27 cellular contexts compared by ENCODE assay signal in genomic region chr6:8177721-8178120, GRCh38.
DNase-seq lines count a peak whose midpoint lies in the region; ATAC-seq, FAIRE-seq and TF ChIP-seq lines count a peak whose summit lies in the region.
"Had no signal": no experiment of that assay in that cellular context is flagged by ENCODE, and none has a peak within 500 bp of the region (broad histone marks: within the 10 kb centered on the region; RNA-seq: fewer than 3 reads in every experiment).

No MANE protein-coding gene starts in this region.

- TF ChIP-seq RAD21 in HepG2 (CRISPR knock-in tag; IDR thresholded peaks at IDR 0.05): no peak

- CTCF ChIA-PET in HepG2 (lab: Yijun Ruan, JAX; ENCODE audit: low intra/inter-chr PET ratio, low total read pairs): no interaction called here

- no peak overlapping the region for H3K9ac ChIP-seq in HepG2 (ENCODE audit: insufficient read depth, low read depth, low read length)
- H3K9ac ChIP-seq: BLaER1 treated with 17β-estradiol and CSF1 and Interleukin-3, amounts not matched to agents 10 nM and 100 nM had no signal

- no peaks in the 10 kb centered on the region for H3K36me3 ChIP-seq in HepG2 (replicated peaks in 1 of 2; ENCODE audit: control insufficient read depth in 1 of 2, insufficient read depth in 2 of 2, low read length in 2 of 2)
- H3K36me3 ChIP-seq in right lobe of liver: no peaks in the 10 kb centered on the region
- H3K36me3 ChIP-seq in kidney epithelial cell (ENCODE audit: control insufficient read depth, insufficient read depth, low read length): no peaks in the 10 kb centered on the region
- no peaks in the 10 kb centered on the region for H3K36me3 ChIP-seq in testis (ENCODE audit: low read depth, missing control alignments)
- H3K36me3 ChIP-seq: BLaER1 treated with 17β-estradiol and CSF1 and Interleukin-3, amounts not matched to agents 10 nM and 100 nM; gastroesophageal sphincter had no signal

- peaks cover 44% of the 10 kb centered on the region for H3K4me1 Mint-ChIP-seq in type B pancreatic cell (ENCODE audit: unreplicated experiment)
- peaks cover 76% of the 10 kb centered on the region for H3K4me1 Mint-ChIP-seq in nephron progenitor cell
- H3K4me1 Mint-ChIP-seq: memory B cell, natural killer cell had no signal

- POLR2A ChIA-PET in HepG2 (lab: Yijun Ruan, JAX): no interaction called here

- DNase-seq in HepG2 (ENCODE audit: low spot score) (no peak), right lobe of liver (no peak), RPMI7951 (ENCODE audit: low read depth) (peak; percentile 39), kidney epithelial cell (ENCODE audit: low read depth) (peak; percentile 91), type B pancreatic cell (ENCODE audit: extremely low spot score, unreplicated experiment) (no peak), testis (no peak), nephron progenitor cell (no peak)
- DNase-seq: activated CD8-positive, alpha-beta memory T cell treated with anti-CD3 and anti-CD28 coated beads, Interleukin-2, amount 50 U/mL, for 48 hours; effector CD8-positive, alpha-beta T cell; GF-D8; kidney; natural killer cell; NCI-H1417; NCI-H2081 treated with DMSO at 0.1 percent for 48 hours; NK-92 treated with Interleukin-12 subunit alpha and Interleukin-12 subunit beta, amount 100 ng/mL, for 24 hours; stimulated activated CD4-positive, alpha-beta T cell treated with anti-CD3 and anti-CD28 coated beads, Interleukin-1b, Interleukin-23, amount 100 ng/mL, for 48 hours; substantia nigra had no signal

- H3K79me2 ChIP-seq in HepG2 (ENCODE audit: insufficient read depth, low read length): no peaks in the 10 kb centered on the region

- BruUV-seq in HepG2 (replicated peaks; lab: Mats Ljungman, UMichigan): no TSS peak

- in situ Hi-C loops in HepG2 (cut with HindIII; ENCODE audit: extremely low pct_ligation_motif_present, low pct_unique_long_range_greater_than_20kb): no loop called here

- H3K27me3 ChIP-seq in HepG2 (ENCODE audit: control insufficient read depth in 1 of 2, insufficient read depth in 2 of 2, low read length in 2 of 2): 0 out of 5 replicates have a peak, but pooled peaks cover 0 to 6% of the 10 kb centered on the region in 2 experiments
- H3K27me3 ChIP-seq in right lobe of liver: no peaks in the 10 kb centered on the region
- H3K27me3 ChIP-seq in kidney epithelial cell (ENCODE audit: control insufficient read depth, insufficient read depth, low read length): no peaks in the 10 kb centered on the region
- no peaks in the 10 kb centered on the region for H3K27me3 ChIP-seq in testis
- H3K27me3 ChIP-seq: BLaER1 treated with 17β-estradiol and CSF1 and Interleukin-3, amounts not matched to agents 10 nM and 100 nM had no signal

- TF ChIP-seq EP300 in HepG2 (IDR thresholded peaks at IDR 0.05; ENCODE audit: low read depth in 2 of 2, low read length in 2 of 2) (no peak), HepG2 (CRISPR knock-in tag; IDR thresholded peaks at IDR 0.05; ENCODE audit: borderline replicate concordance) (no peak)

- no peak overlapping the region for H2AFZ ChIP-seq in HepG2 (ENCODE audit: low read length)

- H3K27me3 Mint-ChIP-seq in type B pancreatic cell (peaks cover 13% of the 10 kb centered on the region), nephron progenitor cell (ENCODE audit: low read depth, poor library complexity) (no peaks in the 10 kb centered on the region)

- no peaks in the 10 kb centered on the region for H4K20me1 ChIP-seq in HepG2 (ENCODE audit: insufficient read depth, low read length)
- H4K20me1 ChIP-seq: BLaER1 treated with 17β-estradiol and CSF1 and Interleukin-3, amounts not matched to agents 10 nM and 100 nM had no signal

- peaks cover 14% of the 10 kb centered on the region for H3K9me3 Mint-ChIP-seq in type B pancreatic cell
- H3K9me3 Mint-ChIP-seq in nephron progenitor cell: peaks cover 7% of the 10 kb centered on the region
- H3K9me3 Mint-ChIP-seq: activated T-helper 2 cell treated with anti-CD3 and anti-CD28 coated beads, Interferon-gamma antibody, Interleukin-2, Interleukin-4, amounts not matched to agents 10 μg/mL and 5 μg/mL and 100 μg/mL, durations not matched to agents 14 hours and 24 hours and 36 hours; T-helper 1 cell treated with Interleukin-12 subunit alpha and Interleukin-12 subunit beta and Interleukin-4 antibody, amounts not matched to agents 30 μg/mL and 1 μg/mL, for 36 hours had no signal

- FAIRE-seq in HepG2 (lab: Jason Lieb, UNC): no peak
- FAIRE-seq: HTR-8/SVneo, kidney, urothelium cell line had no signal

- H3K36me3 Mint-ChIP-seq in type B pancreatic cell (peaks cover 13% of the 10 kb centered on the region), nephron progenitor cell (ENCODE audit: low read depth) (no peaks in the 10 kb centered on the region)
- H3K36me3 Mint-ChIP-seq: activated naive CD8-positive, alpha-beta T cell; memory B cell; natural killer cell had no signal

- TF ChIP-seq POLR2A in HepG2 (IDR thresholded peaks at IDR 0.05; ENCODE audit: insufficient read depth in 1 of 2, low read depth in 2 of 2, low read length in 2 of 2) (no peak), right lobe of liver (IDR thresholded peaks at IDR 0.05) (no peak), testis (IDR thresholded peaks at IDR 0.05) (no peak)

- H3K27ac ChIP-seq in HepG2 (ENCODE audit: extremely low read length, insufficient read depth, low read length) (no peak overlapping the region), right lobe of liver (no peak overlapping the region), testis (no peak overlapping the region)
- H3K27ac ChIP-seq: BLaER1 treated with 17β-estradiol and CSF1 and Interleukin-3, amounts not matched to agents 10 nM and 100 nM; gastroesophageal sphincter; VCaP had no signal

- H3K27ac Mint-ChIP-seq in type B pancreatic cell (peak overlapping the region; percentile 22), nephron progenitor cell (no peak overlapping the region)
- H3K27ac Mint-ChIP-seq: activated naive CD8-positive, alpha-beta T cell; activated T-helper 2 cell treated with anti-CD3 and anti-CD28 coated beads, Interferon-gamma antibody, Interleukin-2, Interleukin-4, amounts not matched to agents 10 μg/mL and 5 μg/mL and 100 μg/mL, durations not matched to agents 14 hours and 24 hours and 36 hours; memory B cell; natural killer cell; T-helper 1 cell treated with Interleukin-12 subunit alpha and Interleukin-12 subunit beta and Interleukin-4 antibody, amounts not matched to agents 30 μg/mL and 1 μg/mL, for 36 hours had no signal

- no peaks in the 10 kb centered on the region for H3K4me1 ChIP-seq in HepG2 (ENCODE audit: insufficient read depth, low read length)
- H3K4me1 ChIP-seq in right lobe of liver: no peaks in the 10 kb centered on the region
- no peaks in the 10 kb centered on the region for H3K4me1 ChIP-seq in testis
- H3K4me1 ChIP-seq: gastroesophageal sphincter had no signal

- no peak overlapping the region for H3K4me2 ChIP-seq in HepG2 (ENCODE audit: low read depth, low read length)
- H3K4me2 ChIP-seq: BLaER1 treated with 17β-estradiol and CSF1 and Interleukin-3, amounts not matched to agents 10 nM and 100 nM had no signal

- no peak overlapping the region for H3K4me3 ChIP-seq in HepG2 (replicated peaks in 1 of 3; ENCODE audit: insufficient read depth in 1 of 3, low read depth in 2 of 3, low read length in 3 of 3)
- no peak overlapping the region for H3K4me3 ChIP-seq in right lobe of liver
- H3K4me3 ChIP-seq in kidney epithelial cell (ENCODE audit: low read depth, low read length): no peak overlapping the region
- H3K4me3 ChIP-seq in testis: no peak overlapping the region
- H3K4me3 ChIP-seq: BLaER1 treated with 17β-estradiol and CSF1 and Interleukin-3, amounts not matched to agents 10 nM and 100 nM; gastroesophageal sphincter had no signal

- H3K4me3 Mint-ChIP-seq in type B pancreatic cell: no peak overlapping the region
- H3K4me3 Mint-ChIP-seq in nephron progenitor cell: no peak overlapping the region
- H3K4me3 Mint-ChIP-seq: activated naive CD8-positive, alpha-beta T cell; memory B cell; natural killer cell; T-helper 1 cell treated with Interleukin-12 subunit alpha and Interleukin-12 subunit beta and Interleukin-4 antibody, amounts not matched to agents 30 μg/mL and 1 μg/mL, for 36 hours had no signal

- ATAC-seq in HepG2 (no peak), right lobe of liver (no peak), HG03571 (IDR thresholded peaks at IDR 0.05; ENCODE audit: unreplicated experiment) (no peak)
- ATAC-seq: gastroesophageal sphincter, natural killer cell had no signal

- WGBS in HepG2 (ENCODE audit: low lambda C conversion rate): 34% methylated on average over 2 of the region's 2 CpGs
- 40% methylated on average over 1 of the region's 2 CpGs for WGBS in right lobe of liver (ENCODE audit: insufficient coverage, low coverage, low lambda C conversion rate, missing lambda C conversion rate)
- WGBS in testis, 2 donors: 91 to 95% methylated on average over 2 of the region's 2 CpGs

- TF ChIP-seq CTCF in HepG2 (CRISPR knock-in tag; IDR thresholded peaks at IDR 0.05) (no peak), right lobe of liver (IDR thresholded peaks at IDR 0.05) (no peak), kidney epithelial cell (IDR thresholded peaks at IDR 0.05; ENCODE audit: insufficient read depth, low read length, poor library complexity, severe bottlenecking) (no peak), type B pancreatic cell (conservative IDR thresholded peaks at IDR 0.05) (no peak), testis (IDR thresholded peaks at IDR 0.05) (no peak), nephron progenitor cell (IDR thresholded peaks at IDR 0.05) (no peak)

- H3K9me3 ChIP-seq in HepG2 (ENCODE audit: low read length) (no peaks in the 10 kb centered on the region), right lobe of liver (no peaks in the 10 kb centered on the region), testis (no peaks in the 10 kb centered on the region)
- H3K9me3 ChIP-seq: BLaER1 treated with 17β-estradiol and CSF1 and Interleukin-3, amounts not matched to agents 10 nM and 100 nM; gastroesophageal sphincter had no signal

- intact Hi-C loops in HepG2 (cut with micrococcal nuclease; ENCODE audit: unreplicated experiment): no loop called here
- intact Hi-C loops in right lobe of liver (cut with DNase I): no loop called here
- intact Hi-C loops in testis (cut with DNase I; ENCODE audit: low total_unique reads): no loop called here

TF ChIP-seq in HepG2, 621 proteins besides CTCF, POLR2A, EP300 and RAD21 (continues in another document):
- TF ChIP-seq ZBTB7A (CRISPR knock-in tag; IDR thresholded peaks at IDR 0.05) (no peak), CREB1 (IDR thresholded peaks at IDR 0.05) (peak; percentile 28; the same call in 1 of the 2 replicates), CREB1 (CRISPR knock-in tag; IDR thresholded peaks at IDR 0.05) (no peak), MXD4 (CRISPR knock-in tag; IDR thresholded peaks at IDR 0.05) (no peak), RFX5 (IDR thresholded peaks at IDR 0.05; ENCODE audit: low read depth, low read length) (no peak)

Comparison
In these comparisons a context has a peak if more than half of its experiments do, and no peak if none do; other contexts are left out.
1. DNase-seq: peak in RPMI7951 (single experiment) and kidney epithelial cell (single experiment); none in HepG2 (single experiment), right lobe of liver (0 of 3), type B pancreatic cell (single experiment), testis (single experiment) and nephron progenitor cell (single experiment).